In genomic region chr1:84573481-84573966, GRCh38 we compare ENCODE assay signal across 8 cellular contexts. TPM values are rescaled to one million over a fixed set of nuclear protein-coding genes. Genes with fewer than 3 reads are reported as not detected.
A peak's percentile ranks its signal among the peaks of the same experiment; 100 is the strongest.
DNase-seq lines count a peak whose midpoint lies in the region; ATAC-seq and TF ChIP-seq lines count a peak whose summit lies in the region.

No MANE protein-coding gene starts in this region.

- peak overlapping the region; percentile 87 to 96 for H3K9ac ChIP-seq in stomach smooth muscle (ENCODE audit: low read length in 2 of 2)

- H3K4me1 ChIP-seq in heart left ventricle = peaks cover 0 to 27% (median 14%) of the 10 kb centered on the region in 12 donors
- peaks cover 4% of the 10 kb centered on the region for H3K4me1 ChIP-seq in stomach smooth muscle (ENCODE audit: control insufficient read depth, insufficient read depth, low read length)

- H3K27ac Mint-ChIP-seq in activated T-helper 17 cell treated with anti-CD3 and anti-CD28 coated beads, Interleukin-2, amount 50 U/mL, for 72 hours = peak overlapping the region; percentile 100

- H3K9me3 ChIP-seq in heart left ventricle (no peaks in the 10 kb centered on the region), iPS-18c (ENCODE audit: control insufficient read depth, insufficient read depth, low read length) (no peaks in the 10 kb centered on the region), stomach smooth muscle (ENCODE audit: control insufficient read depth in 2 of 2, low read length in 2 of 2) (no peaks in the 10 kb centered on the region)

- intact Hi-C loops in heart left ventricle (cut with DNase I) (loop anchor here in 7 of 10 donors (2.0 to 10.0 kb wide), 6 partner anchors 49 to 96 kb away; partner anchors contain the start of genes GNG5 (in 6 of the 7), SPATA1 (in 6 of the 7) and RPF1 (in 2 of the 7)), left cardiac atrium (cut with DNase I) (loop anchor here in 1 of 2 donors (5.0 kb wide), 1 partner anchor 66 kb away; the partner anchor contains the start of genes GNG5 and SPATA1), posterior vena cava (cut with DNase I) (loop anchor here in 1 of 2 donors (10.0 kb wide), 1 partner anchor 69 kb away; the partner anchor contains the start of genes GNG5 and SPATA1)

- H3K36me3 Mint-ChIP-seq in activated T-helper 17 cell treated with anti-CD3 and anti-CD28 coated beads, Interleukin-2, amount 50 U/mL, for 72 hours (ENCODE audit: low read depth) = peaks cover 51% of the 10 kb centered on the region

- H3K4me3 ChIP-seq in heart left ventricle (peak overlapping the region; percentile 60 to 92 (median 76)), iPS-18c (ENCODE audit: insufficient read depth, low read depth, low read length) (peak overlapping the region; percentile 72; the same call in 1 of the 2 replicates), stomach smooth muscle (ENCODE audit: low read length in 2 of 2) (peak overlapping the region; percentile 79 to 83)

- peaks cover 36% of the 10 kb centered on the region for H3K4me1 Mint-ChIP-seq in activated T-helper 17 cell treated with anti-CD3 and anti-CD28 coated beads, Interleukin-2, amount 50 U/mL, for 72 hours

- no peaks in the 10 kb centered on the region for H3K27me3 Mint-ChIP-seq in activated T-helper 17 cell treated with anti-CD3 and anti-CD28 coated beads, Interleukin-2, amount 50 U/mL, for 72 hours

- H3K4me3 Mint-ChIP-seq in activated T-helper 17 cell treated with anti-CD3 and anti-CD28 coated beads, Interleukin-2, amount 50 U/mL, for 72 hours = peak overlapping the region; percentile 98

- no peak for TF ChIP-seq POLR2A in heart left ventricle (IDR thresholded peaks at IDR 0.05)

- no peak for DNase-seq in heart left ventricle
- DNase-seq in left cardiac atrium = no peak
- DNase-seq in cerebellar nuclear complex (lab: John Stamatoyannopoulos, UW) = no peak
- DNase-seq in posterior vena cava (ENCODE audit: low spot score) = no peak

- no peaks in the 10 kb centered on the region for H3K9me3 Mint-ChIP-seq in activated T-helper 17 cell treated with anti-CD3 and anti-CD28 coated beads, Interleukin-2, amount 50 U/mL, for 72 hours

- TF ChIP-seq CTCF in heart left ventricle (IDR thresholded peaks at IDR 0.05) = no peak

- ATAC-seq in heart left ventricle (no peak), left cardiac atrium (no peak), GM21390 (IDR thresholded peaks at IDR 0.05; ENCODE audit: unreplicated experiment) (no peak)
- peak; percentile 9 for ATAC-seq in activated T-helper 17 cell treated with anti-CD3 and anti-CD28 coated beads, Interleukin-2, amount 50 U/mL, for 72 hours (replicated peaks)

- peak overlapping the region; percentile 90 to 100 (median 97) for H3K27ac ChIP-seq in heart left ventricle
- peak overlapping the region; percentile 97 for H3K27ac ChIP-seq in stomach smooth muscle (ENCODE audit: low read length)

- peaks cover 0 to 20% (median 15%) of the 10 kb centered on the region in 9 donors for H3K36me3 ChIP-seq in heart left ventricle
- H3K36me3 ChIP-seq in stomach smooth muscle (ENCODE audit: control insufficient read depth in 2 of 2, insufficient read depth in 2 of 2, low read length in 2 of 2) = peaks cover 0 to 8% of the 10 kb centered on the region in 2 donors

- 8 to 15% (median 12%) methylated on average over 5 of the region's 5 CpGs for WGBS in heart left ventricle, 4 donors

- H3K27me3 ChIP-seq in heart left ventricle (no peaks in the 10 kb centered on the region), stomach smooth muscle (ENCODE audit: control insufficient read depth in 1 of 2, insufficient read depth in 2 of 2, low read length in 2 of 2) (no peaks in the 10 kb centered on the region)

RNA-seq across cellular contexts. Expression of gene CTBS, which starts 0.7 kb away (rescaled TPM):
- total RNA-seq in heart left ventricle (10 to 100 TPM in 2 of 9 donors, 1 to 10 TPM in 7; 6.6 to 19.9 (median 7.8) TPM), left cardiac atrium (10 to 100 TPM in 1 of 2 donors, 1 to 10 TPM in 1; 8.0 to 11.4 TPM), posterior vena cava (10 to 100 TPM; 20.5 to 23.5 TPM)
- polyA plus RNA-seq in heart left ventricle = 1 to 10 TPM; 2.5 to 5.0 TPM
- total RNA-seq in activated T-helper 17 cell treated with anti-CD3 and anti-CD28 coated beads, Interleukin-2, amount 50 U/mL, for 72 hours = 10 to 100 TPM; 14.0 to 18.0 TPM
